Comparison of ENCODE assay signal across 16 cellular contexts in the genomic region with DNA sequence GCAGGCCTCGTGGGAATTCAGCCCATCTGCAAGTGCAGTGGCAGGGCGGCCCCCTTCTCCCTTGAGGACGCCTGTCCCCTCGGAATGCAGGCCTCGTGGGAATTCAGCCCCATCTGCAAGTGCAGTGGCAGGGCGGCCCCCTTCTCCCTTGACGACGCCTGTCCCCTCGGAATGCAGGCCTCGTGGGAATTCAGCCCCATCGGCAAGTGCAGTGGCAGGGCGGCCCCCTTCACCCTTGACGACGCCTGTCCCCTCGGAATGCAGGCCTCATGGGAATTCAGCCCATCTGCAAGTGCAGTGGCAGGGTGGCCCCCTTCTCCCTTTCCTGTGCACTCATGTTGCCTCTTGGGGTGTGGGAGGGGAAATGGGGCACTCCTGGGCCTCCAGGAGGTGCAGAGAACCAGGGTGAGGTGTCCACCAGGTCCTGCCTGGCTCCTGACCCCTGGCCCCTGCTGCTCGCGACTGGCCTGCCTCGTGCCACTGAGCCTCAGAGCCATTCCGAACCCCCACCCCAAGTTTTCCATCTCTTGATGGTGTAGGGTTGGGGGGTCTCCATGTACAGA. TPM values are rescaled to one million over a fixed set of nuclear protein-coding genes. Genes with fewer than 3 reads are reported as not detected.
DNase-seq lines count a peak whose midpoint lies in the region; ATAC-seq and TF ChIP-seq lines count a peak whose summit lies in the region.
"Had no signal": no experiment of that assay in that cellular context is flagged by ENCODE, and none has a peak within 500 bp of the region (broad histone marks: within the 10 kb centered on the region; RNA-seq: fewer than 3 reads in every experiment).

No MANE protein-coding gene starts in this region.

- H3K36me3 Mint-ChIP-seq in memory B cell: no peaks in the 10 kb centered on the region
- H3K36me3 Mint-ChIP-seq: CD14-positive monocyte; CD8-positive, alpha-beta T cell had no signal

- peaks cover 18% of the 10 kb centered on the region; the same call in 1 of the 2 replicates for H4K20me1 ChIP-seq in Karpas-422 (ENCODE audit: insufficient read depth, low read depth, low read length)

- H3K9ac ChIP-seq in Karpas-422 (ENCODE audit: low read length): peak overlapping the region; percentile 20; the same call in 1 of the 2 replicates

- no peak overlapping the region for H2AFZ ChIP-seq in Karpas-422 (ENCODE audit: low read length)

- ATAC-seq in right cardiac atrium: no peak
- ATAC-seq in heart right ventricle: no peak
- no peak for ATAC-seq in memory B cell (ENCODE audit: low read depth)
- ATAC-seq in GM18870 (IDR thresholded peaks at IDR 0.05; ENCODE audit: unreplicated experiment): no peak
- ATAC-seq in aorta (ENCODE audit: low FRiP score): no peak
- ATAC-seq: CD8-positive, alpha-beta T cell; HCT116; K562 had no signal

- no peaks in the 10 kb centered on the region for H3K9me3 Mint-ChIP-seq in memory B cell
- H3K9me3 Mint-ChIP-seq: CD8-positive, alpha-beta T cell had no signal

- DNase-seq in right cardiac atrium (peak in 2 of 3 donors; percentile 29 to 49), heart right ventricle (no peak), Karpas-422 (peak; percentile 88), memory B cell (ENCODE audit: low spot score in 2 of 2) (no peak), T-helper 9 cell (no peak), aorta (no peak)
- DNase-seq: ACHN; CD8-positive, alpha-beta T cell; COR-L47; DND-41; GF-D8 had no signal

- H3K27ac ChIP-seq in right cardiac atrium (ENCODE audit: low read length) (no peak overlapping the region), heart right ventricle (no peak overlapping the region), Karpas-422 (ENCODE audit: low read length) (peak overlapping the region; percentile 88), aorta (ENCODE audit: low read depth in 1 of 2, low read length in 2 of 2) (no peak overlapping the region)
- H3K27ac ChIP-seq: HL-60 had no signal

- peaks cover 20% of the 10 kb centered on the region for H3K4me1 Mint-ChIP-seq in memory B cell

- no peak for TF ChIP-seq CTCF in heart right ventricle (IDR thresholded peaks at IDR 0.05)

- H3K9me3 ChIP-seq in right cardiac atrium (ENCODE audit: control insufficient read depth, low read length) (no peaks in the 10 kb centered on the region), heart right ventricle (no peaks in the 10 kb centered on the region), Karpas-422 (ENCODE audit: low read length) (no peaks in the 10 kb centered on the region), aorta (ENCODE audit: control insufficient read depth, low read length) (no peaks in the 10 kb centered on the region)

- H3K9me2 ChIP-seq in Karpas-422 (replicated peaks; ENCODE audit: insufficient read depth, low read length): no peaks in the 10 kb centered on the region

- intact Hi-C loops in right cardiac atrium (cut with DNase I): no loop called here
- intact Hi-C loops in heart right ventricle (cut with DNase I): loop anchor here in 1 of 10 donors (5.0 kb wide), 1 partner anchor 258 kb away; no protein-coding TSS in a partner anchor
- intact Hi-C loops in aorta (cut with DNase I): no loop called here

- H3K4me3 ChIP-seq in right cardiac atrium (ENCODE audit: low read length): no peak overlapping the region
- no peak overlapping the region for H3K4me3 ChIP-seq in heart right ventricle
- peak overlapping the region; percentile 40; the same call in 1 of the 2 replicates for H3K4me3 ChIP-seq in Karpas-422 (ENCODE audit: low read length)
- H3K4me3 ChIP-seq in aorta (ENCODE audit: low read length in 2 of 2): no peak overlapping the region
- H3K4me3 ChIP-seq: K562 had no signal

- H3K36me3 ChIP-seq in heart right ventricle (no peaks in the 10 kb centered on the region), Karpas-422 (ENCODE audit: insufficient read depth, low read length) (no peaks in the 10 kb centered on the region), aorta (ENCODE audit: control insufficient read depth in 1 of 2, insufficient read depth in 2 of 2, low read length in 1 of 2) (no peaks in the 10 kb centered on the region)

- H3K4me1 ChIP-seq in right cardiac atrium (ENCODE audit: control insufficient read depth, insufficient read depth, low read length) (no peaks in the 10 kb centered on the region), heart right ventricle (peaks cover 5 to 33% (median 16%) of the 10 kb centered on the region in 9 donors), Karpas-422 (ENCODE audit: low read length) (peaks cover 25% of the 10 kb centered on the region), aorta (ENCODE audit: control insufficient read depth in 1 of 2, insufficient read depth in 2 of 2, low read length in 2 of 2) (no peaks in the 10 kb centered on the region)

- peak overlapping the region; percentile 61 for H3K4me2 ChIP-seq in Karpas-422 (ENCODE audit: low read depth, low read length, poor library complexity, severe bottlenecking)

- H3K27ac Mint-ChIP-seq in memory B cell: no peak overlapping the region
- H3K27ac Mint-ChIP-seq: CD8-positive, alpha-beta T cell had no signal

- H3K27me3 ChIP-seq in right cardiac atrium (ENCODE audit: control insufficient read depth, insufficient read depth): no peaks in the 10 kb centered on the region
- H3K27me3 ChIP-seq in heart right ventricle: peaks cover 54 to 91% (median 82%) of the 10 kb centered on the region in 7 donors
- H3K27me3 ChIP-seq in Karpas-422 (ENCODE audit: low read length): no peaks in the 10 kb centered on the region
- no peaks in the 10 kb centered on the region for H3K27me3 ChIP-seq in aorta (ENCODE audit: control insufficient read depth in 1 of 2, insufficient read depth in 2 of 2, low read length in 1 of 2)

- peaks cover 17% of the 10 kb centered on the region for H3K27me3 Mint-ChIP-seq in memory B cell

- H3K4me3 Mint-ChIP-seq in memory B cell: peak overlapping the region; percentile 49

- no peaks in the 10 kb centered on the region for H3K79me2 ChIP-seq in Karpas-422 (ENCODE audit: low read length)

- 56% methylated on average over 19 of the region's 19 CpGs for WGBS in right cardiac atrium
- WGBS in heart right ventricle, 2 donors: 49 to 54% methylated on average over 19 of the region's 19 CpGs
- 43 to 46% methylated on average over 19 of the region's 19 CpGs for WGBS in aorta, 2 donors

RNA-seq across cellular contexts. Expression of gene SLC26A1, which starts 6.7 kb away (rescaled TPM):
- total RNA-seq in right cardiac atrium: under 1 TPM in 2 of 4 donors, not detected in 2; 0.36 to 0.37 TPM
- polyA plus RNA-seq in right cardiac atrium: 0.34 TPM
- under 1 TPM in 2 of 10 donors, not detected in 8; 0.28 to 0.38 TPM for total RNA-seq in heart right ventricle
- polyA plus RNA-seq in heart right ventricle: under 1 TPM; 0.06 to 0.66 TPM
- not detected in 2 replicates for total RNA-seq in Karpas-422 (2014; rRNA removed; shearing (Covaris generic); ENCODE audit: low replicate concordance)
- total RNA-seq in aorta: under 1 TPM in 1 of 2 donors, not detected in 1; 0.45 TPM
- polyA plus RNA-seq in aorta: under 1 TPM; 0.38 to 0.87 TPM

RNA-seq across cellular contexts. Expression of gene FGFRL1, which starts 11.5 kb away (rescaled TPM):
- total RNA-seq in right cardiac atrium: 10 to 100 TPM; 17.4 to 21.7 (median 20.3) TPM
- 19.2 TPM for polyA plus RNA-seq in right cardiac atrium
- 10 to 100 TPM; 22.0 to 36.6 (median 28.1) TPM for total RNA-seq in heart right ventricle
- 10 to 100 TPM; 17.1 to 24.3 TPM for polyA plus RNA-seq in heart right ventricle
- 0.76 TPM in 1 of 2 replicates, not detected in the other for total RNA-seq in Karpas-422 (2014; rRNA removed; shearing (Covaris generic); ENCODE audit: low replicate concordance)
- total RNA-seq in aorta: 10 to 100 TPM; 28.9 to 32.9 TPM
- 10 to 100 TPM in 1 of 2 donors, 1 to 10 TPM in 1; 6.9 to 19.5 TPM for polyA plus RNA-seq in aorta

RNA-seq across cellular contexts. Expression of gene IDUA, which starts 13.1 kb away (rescaled TPM):
- total RNA-seq in right cardiac atrium (10 to 100 TPM; 14.7 to 17.4 (median 17.1) TPM), heart right ventricle (10 to 100 TPM in 1 of 10 donors, 1 to 10 TPM in 9; 6.0 to 10.4 (median 8.7) TPM), aorta (10 to 100 TPM; 27.5 to 44.2 TPM)
- polyA plus RNA-seq in right cardiac atrium (8.5 TPM), heart right ventricle (10 to 100 TPM in 1 of 2 donors, 1 to 10 TPM in 1; 4.6 to 13.3 TPM), aorta (10 to 100 TPM in 1 of 2 donors, 1 to 10 TPM in 1; 5.9 to 42.5 TPM)
- total RNA-seq in Karpas-422 (2014; rRNA removed; shearing (Covaris generic); ENCODE audit: low replicate concordance): 17.3 and 20.8 TPM in 2 replicates

RNA-seq across cellular contexts. Expression of gene DGKQ, which starts 26.6 kb away (rescaled TPM):
- 1 to 10 TPM; 4.5 to 4.9 (median 4.6) TPM for total RNA-seq in right cardiac atrium
- polyA plus RNA-seq in right cardiac atrium: 3.6 TPM
- 1 to 10 TPM; 2.8 to 5.2 (median 3.8) TPM for total RNA-seq in heart right ventricle
- polyA plus RNA-seq in heart right ventricle: 1 to 10 TPM; 3.6 to 4.9 TPM
- total RNA-seq in Karpas-422 (2014; rRNA removed; shearing (Covaris generic); ENCODE audit: low replicate concordance): 5.8 and 21.1 TPM in 2 replicates
- total RNA-seq in aorta: 10 to 100 TPM; 11.2 to 14.2 TPM
- 10 to 100 TPM in 1 of 2 donors, 1 to 10 TPM in 1; 5.4 to 13.4 TPM for polyA plus RNA-seq in aorta

Comparison
In these comparisons a context has a peak if more than half of its experiments do, and no peak if none do; other contexts are left out.
1. DNase-seq: peak in right cardiac atrium (2 of 3) and Karpas-422 (single experiment); none in heart right ventricle (0 of 2), memory B cell (0 of 2), T-helper 9 cell (single experiment) and aorta (0 of 2).
2. RNA of gene FGFRL1, which starts 11.5 kb away (total RNA-seq): 28.9 to 32.9 TPM in aorta, 22.0 to 36.6 TPM in heart right ventricle and 17.4 to 21.7 TPM in right cardiac atrium; 0.76 TPM in Karpas-422; every median in the first group is over 10 times any median in the second.